Comparison of ENCODE assay signal across 1 cellular context in the genomic region with DNA sequence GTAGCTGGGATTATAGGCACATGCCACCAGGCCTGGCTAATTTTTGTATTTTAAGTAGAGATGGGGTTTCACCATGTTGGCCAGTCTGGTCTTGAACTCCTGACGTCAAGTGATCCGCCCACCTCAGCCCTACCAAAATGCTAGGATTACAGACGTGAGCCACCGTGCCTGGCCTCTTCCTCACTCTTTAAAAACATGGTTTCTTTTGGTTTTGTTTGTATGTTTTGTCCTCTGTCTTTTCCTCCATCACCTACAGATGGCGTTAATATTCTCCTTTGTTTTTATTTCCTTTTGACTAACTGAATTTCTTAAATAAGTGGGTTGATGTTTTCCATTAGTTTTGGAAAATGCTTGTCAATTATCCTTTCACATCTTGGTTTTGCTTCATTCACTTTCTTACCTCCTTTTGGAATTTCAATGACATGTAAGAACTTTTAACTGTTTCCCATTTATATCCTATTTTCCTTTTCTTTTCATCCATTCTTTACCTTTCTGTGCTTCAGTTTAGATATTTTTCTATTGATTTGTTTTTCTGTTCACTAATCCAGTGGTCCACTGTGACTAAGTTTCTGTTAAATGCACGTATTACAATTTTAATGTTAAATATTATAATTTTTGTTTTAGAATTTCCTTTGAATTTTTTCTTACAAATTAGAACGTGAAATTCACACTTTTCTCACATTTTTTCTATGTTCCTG.
TF ChIP-seq lines count a peak whose summit lies in the region.

No MANE protein-coding gene starts in this region.

TF ChIP-seq in H1, 55 proteins besides CTCF, POLR2A, EP300 and RAD21:
- TF ChIP-seq TBP (IDR thresholded peaks at IDR 0.05; ENCODE audit: low read depth, low read length) (peak; percentile 90), POLR2AphosphoS5 (IDR thresholded peaks at IDR 0.05; ENCODE audit: low read depth, low read length) (no peak)
